In the genomic region with DNA sequence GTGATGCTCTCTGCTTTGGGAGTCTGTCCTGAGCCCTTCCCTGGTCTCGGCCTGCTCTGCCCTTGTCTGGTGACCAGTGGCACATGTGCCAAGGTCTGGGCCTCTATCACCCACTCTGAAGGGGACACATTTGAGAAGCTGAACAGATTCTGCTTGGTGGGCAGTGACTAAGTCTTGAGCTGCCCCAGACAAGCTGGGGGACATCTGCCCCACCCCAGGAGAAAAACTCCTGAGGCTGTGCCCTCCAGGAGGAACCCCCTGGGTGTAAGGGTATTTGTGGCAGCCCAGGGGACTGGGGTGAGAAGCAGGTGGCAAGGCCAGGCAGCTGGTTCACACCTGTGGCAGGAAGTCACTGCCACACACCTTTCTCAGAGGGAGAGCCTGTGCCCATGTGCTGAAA, we compare ENCODE assay signal across 2 cellular contexts.
TF ChIP-seq lines count a peak whose summit lies in the region.

No MANE protein-coding gene starts in this region.

TF ChIP-seq in HEK293, 187 proteins besides CTCF, POLR2A, EP300 and RAD21:
- no peak for TF ChIP-seq ZNF391 (tag by site-specific recombination; IDR thresholded peaks at IDR 0.05; ENCODE audit: borderline replicate concordance, low read depth)
- TF ChIP-seq, protein P1, sequence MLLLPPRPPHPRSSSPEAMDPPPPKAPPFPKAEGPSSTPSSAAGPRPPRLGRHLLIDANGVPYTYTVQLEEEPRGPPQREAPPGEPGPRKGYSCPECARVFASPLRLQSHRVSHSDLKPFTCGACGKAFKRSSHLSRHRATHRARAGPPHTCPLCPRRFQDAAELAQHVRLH (tag by site-specific recombination; IDR thresholded peaks at IDR 0.05) = no peak
- peak; percentile 28; the same call in 1 of the 2 replicates for TF ChIP-seq GLIS1 (tag by site-specific recombination; IDR thresholded peaks at IDR 0.05)
- no peak for TF ChIP-seq ZBTB7A (tag by site-specific recombination; IDR thresholded peaks at IDR 0.05; ENCODE audit: low read depth)
- TF ChIP-seq INSM2 (tag by site-specific recombination; IDR thresholded peaks at IDR 0.05) = no peak

TF ChIP-seq in H1, 55 proteins besides CTCF, POLR2A, EP300 and RAD21 (continued from another document):
- TF ChIP-seq CBX8 (IDR thresholded peaks at IDR 0.05; ENCODE audit: borderline replicate concordance, low read depth, low read length) (no peak), RNF2 (IDR thresholded peaks at IDR 0.05; ENCODE audit: borderline replicate concordance, low read depth, low read length, missing control alignments, poor library complexity, severe bottlenecking) (no peak), SAP30 (IDR thresholded peaks at IDR 0.05; ENCODE audit: insufficient read depth, insufficient replicate concordance, low read length) (no peak), NRF1 (IDR thresholded peaks at IDR 0.05; ENCODE audit: low read depth, low read length) (no peak), BRCA1 (IDR thresholded peaks at IDR 0.05; ENCODE audit: low read depth, low read length) (no peak), SRF (IDR thresholded peaks at IDR 0.05; ENCODE audit: low read depth, low read length) (no peak), TEAD4 (IDR thresholded peaks at IDR 0.05; ENCODE audit: low read depth, low read length) (no peak), ZNF274 (IDR thresholded peaks at IDR 0.05; ENCODE audit: borderline replicate concordance, extremely low read depth, low read length) (no peak)
